ENCODE assay signal across 23 cellular contexts in genomic region chr7:102178410-102178809, GRCh38.
A peak's percentile ranks its signal among the peaks of the same experiment; 100 is the strongest.
DNase-seq lines count a peak whose midpoint lies in the region; ATAC-seq, FAIRE-seq and TF ChIP-seq lines count a peak whose summit lies in the region.
"Had no signal": no experiment of that assay in that cellular context is flagged by ENCODE, and none has a peak within 500 bp of the region (broad histone marks: within the 10 kb centered on the region; RNA-seq: fewer than 3 reads in every experiment).

No MANE protein-coding gene starts in this region.

- no peak overlapping the region for H3K27ac ChIP-seq in heart left ventricle
- H3K27ac ChIP-seq in right cardiac atrium (ENCODE audit: low read length): no peak overlapping the region
- no peak overlapping the region for H3K27ac ChIP-seq in right atrium auricular region
- H3K27ac ChIP-seq in upper lobe of right lung: no peak overlapping the region
- H3K27ac ChIP-seq: 22Rv1, BLaER1, C4-2B, GM23248 had no signal

- TF ChIP-seq POLR2A in heart left ventricle (IDR thresholded peaks at IDR 0.05): no peak

- ATAC-seq in heart left ventricle (peak in 3 of 4 donors; percentile 20 to 31 (median 23)), right cardiac atrium (peak in 1 of 2 donors; percentile 22), upper lobe of right lung (peak; percentile 15)
- ATAC-seq: CD8-positive, alpha-beta T cell had no signal

- H3K4me3 ChIP-seq in heart left ventricle (no peak overlapping the region), right cardiac atrium (ENCODE audit: low read length) (no peak overlapping the region), right atrium auricular region (no peak overlapping the region), upper lobe of right lung (no peak overlapping the region)
- H3K4me3 ChIP-seq: BLaER1, GM23248 had no signal

- WGBS in heart left ventricle, 4 donors: 80 to 88% (median 86%) methylated on average over 17 to 18 of the region's 18 CpGs
- WGBS in right cardiac atrium: 83% methylated on average over 18 of the region's 18 CpGs

- H3K9me3 ChIP-seq in heart left ventricle (no peaks in the 10 kb centered on the region), right cardiac atrium (ENCODE audit: control insufficient read depth, low read length) (no peaks in the 10 kb centered on the region), right atrium auricular region (no peaks in the 10 kb centered on the region), upper lobe of right lung (no peaks in the 10 kb centered on the region)
- H3K9me3 ChIP-seq: BLaER1 had no signal

- no peak for FAIRE-seq in GM19239 (lab: Jason Lieb, UNC)
- FAIRE-seq: A204.1, D721Med, GM12891, GM18507, H1 had no signal

- peaks cover 0 to 5% (median 0%) of the 10 kb centered on the region in 12 donors for H3K4me1 ChIP-seq in heart left ventricle
- H3K4me1 ChIP-seq in right cardiac atrium (ENCODE audit: control insufficient read depth, insufficient read depth, low read length): no peaks in the 10 kb centered on the region
- H3K4me1 ChIP-seq in right atrium auricular region: no peaks in the 10 kb centered on the region
- H3K4me1 ChIP-seq in upper lobe of right lung: no peaks in the 10 kb centered on the region
- H3K4me1 ChIP-seq: BLaER1 had no signal

- peaks cover 0 to 69% (median 52%) of the 10 kb centered on the region in 9 donors for H3K36me3 ChIP-seq in heart left ventricle
- peaks cover 33% of the 10 kb centered on the region for H3K36me3 ChIP-seq in right atrium auricular region
- H3K36me3 ChIP-seq in upper lobe of right lung: peaks cover 30% of the 10 kb centered on the region

- no peak for TF ChIP-seq CTCF in heart left ventricle (IDR thresholded peaks at IDR 0.05)
- no peak for TF ChIP-seq CTCF in right atrium auricular region (IDR thresholded peaks at IDR 0.05)
- TF ChIP-seq CTCF in upper lobe of right lung (IDR thresholded peaks at IDR 0.05): no peak

- intact Hi-C loops in heart left ventricle (cut with DNase I): no loop called here
- intact Hi-C loops in cardiac septum (cut with DNase I): no loop called here
- intact Hi-C loops in right cardiac atrium (cut with DNase I): no loop called here
- intact Hi-C loops in upper lobe of right lung (cut with DNase I): no loop called here

- H3K27me3 ChIP-seq in heart left ventricle (no peaks in the 10 kb centered on the region), right cardiac atrium (ENCODE audit: control insufficient read depth, insufficient read depth) (no peaks in the 10 kb centered on the region), right atrium auricular region (no peaks in the 10 kb centered on the region), upper lobe of right lung (no peaks in the 10 kb centered on the region)
- H3K27me3 ChIP-seq: BLaER1 had no signal

- DNase-seq in heart left ventricle (no peak), cardiac septum (ENCODE audit: low spot score) (no peak), right cardiac atrium (peak in 2 of 3 donors; percentile 61 to 68), right atrium auricular region (ENCODE audit: low spot score) (no peak), upper lobe of right lung (no peak), GM19239 (ENCODE audit: insufficient read length, low spot score) (no peak)
- DNase-seq: CD4-positive, CD25-positive, alpha-beta regulatory T cell; CD8-positive, alpha-beta T cell; DMS 273 treated with DMSO at 0.1 percent for 48 hours; DMS53; DMS79 treated with DMSO at 0.1 percent for 48 hours; GF-D8; GM23248; H7; HCEC 1CT had no signal

Comparison
In these comparisons a context has a peak if more than half of its experiments do, and no peak if none do; other contexts are left out.
1. DNase-seq: peak in right cardiac atrium (2 of 3); none in heart left ventricle (0 of 5), cardiac septum (single experiment), right atrium auricular region (single experiment), upper lobe of right lung (single experiment) and GM19239 (single experiment).